In the genomic region with DNA sequence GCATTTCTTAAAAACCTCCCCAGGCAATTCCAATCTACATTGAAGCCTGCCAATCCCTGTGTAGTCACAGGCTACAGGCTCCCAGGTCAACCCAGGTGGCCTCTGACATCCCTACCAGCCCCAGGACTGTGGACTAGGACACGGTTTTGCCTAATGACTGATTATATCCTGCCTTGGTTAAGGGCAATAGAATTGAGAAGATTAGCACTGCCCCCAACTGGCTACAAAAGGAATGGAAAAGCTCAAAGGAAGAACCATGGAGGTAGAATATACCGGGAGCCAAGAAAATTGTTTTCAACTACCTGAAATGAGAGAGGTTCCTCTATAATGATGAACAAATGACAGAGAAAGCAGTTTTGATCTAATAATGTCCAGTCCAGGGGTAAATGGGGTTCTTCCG, we compare ENCODE assay signal across 9 cellular contexts.
DNase-seq lines count a peak whose midpoint lies in the region; ATAC-seq, FAIRE-seq and TF ChIP-seq lines count a peak whose summit lies in the region.
"Had no signal": no experiment of that assay in that cellular context is flagged by ENCODE, and none has a peak within 500 bp of the region (broad histone marks: within the 10 kb centered on the region; RNA-seq: fewer than 3 reads in every experiment).

No MANE protein-coding gene starts in this region.

- POLR2A ChIA-PET in RWPE1 (lab: Yijun Ruan, JAX; ENCODE audit: low non-redundant PET) = no interaction called here

- no peak for FAIRE-seq in urothelium cell line (lab: Jason Lieb, UNC)

- peak; percentile 44 for ATAC-seq in GM19463 (IDR thresholded peaks at IDR 0.05; ENCODE audit: unreplicated experiment)
- ATAC-seq in HG03108 (IDR thresholded peaks at IDR 0.05; ENCODE audit: unreplicated experiment) = no peak

- no peak overlapping the region for H3K27ac ChIP-seq in RWPE1
- H3K27ac ChIP-seq: parathyroid adenoma had no signal

- CTCF ChIA-PET in RWPE1 (lab: Yijun Ruan, JAX) = interaction anchor here (0.6 to 0.7 kb wide), 4 partner anchors 10 to 135 kb away, joined by 3 read pairs; no protein-coding TSS in a partner anchor

- no peak overlapping the region for H3K4me3 ChIP-seq in AG10803 (ENCODE audit: low read length)

- DNase-seq in AG10803 (ENCODE audit: low read depth) = peak; percentile 48
- DNase-seq in RWPE1 (ENCODE audit: low spot score) = peak; percentile 5
- DNase-seq in iPS-NIHi11 (ENCODE audit: low spot score) = peak; percentile 36
- DNase-seq in NCI-H2107 (lab: John Stamatoyannopoulos, UW) = no peak
- no peak for DNase-seq in urothelium cell line (ENCODE audit: low spot score)
- no peak for DNase-seq in NCI-H187 treated with DMSO at 0.1 percent for 48 hours (lab: John Stamatoyannopoulos, UW)

- TF ChIP-seq CTCF in AG10803 (conservative IDR thresholded peaks at IDR 0.05; ENCODE audit: low read length) (peak; percentile 82), RWPE1 (conservative IDR thresholded peaks at IDR 0.05; ENCODE audit: low read depth) (no peak)

Comparison
In these comparisons a context has a peak if more than half of its experiments do, and no peak if none do; other contexts are left out.
1. DNase-seq: peak in AG10803 (single experiment), RWPE1 (single experiment) and iPS-NIHi11 (single experiment); none in NCI-H2107 (single experiment), urothelium cell line (single experiment) and NCI-H187 treated with DMSO at 0.1 percent for 48 hours (single experiment).